1 cellular context compared by ENCODE assay signal in the genomic region with DNA sequence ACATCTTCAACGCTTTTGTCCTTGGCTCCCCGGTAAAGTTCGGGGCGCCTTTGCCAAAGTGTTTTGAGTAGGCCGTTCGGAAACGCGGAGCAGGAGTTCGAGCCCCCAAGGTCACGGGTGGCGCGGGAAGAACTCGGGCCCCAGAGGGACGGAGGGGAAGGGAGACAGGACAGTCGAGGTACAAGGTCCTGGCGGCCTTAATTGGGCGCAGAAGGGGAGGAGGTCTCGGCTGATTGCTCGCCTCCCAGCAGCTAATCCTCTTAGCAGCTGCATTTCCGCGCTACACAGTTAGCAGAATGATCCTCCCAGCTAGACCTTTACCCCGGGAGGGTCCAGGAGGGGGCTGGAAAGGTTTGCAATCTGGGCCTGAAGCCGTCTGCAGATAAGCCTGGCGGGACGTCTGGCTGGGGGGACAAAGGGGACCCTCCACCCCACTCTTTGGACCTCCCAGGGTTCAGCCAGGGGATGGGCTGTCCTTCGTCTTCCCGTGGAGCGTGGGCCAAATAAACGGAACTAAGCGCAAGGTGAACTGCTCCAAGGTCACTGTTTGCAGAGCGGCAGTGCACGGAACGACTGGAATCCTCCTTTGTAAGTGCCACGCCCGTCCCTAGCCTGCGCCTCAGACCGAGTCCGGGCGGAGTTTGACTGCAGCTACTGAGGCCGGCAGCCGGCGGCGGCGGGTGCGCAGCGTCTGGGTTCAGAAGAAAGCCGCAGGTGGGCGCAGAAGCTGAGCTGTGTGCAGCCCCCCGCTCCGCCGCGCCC.
TF ChIP-seq lines count a peak whose summit lies in the region.

No MANE protein-coding gene starts in this region.

TF ChIP-seq in WTC11, 78 proteins besides CTCF, POLR2A, EP300 and RAD21 (continued from another document):
- 0 out of 2 replicates have a peak, but pooled peaks have one; percentile 36 for TF ChIP-seq FOXK1 (CRISPR knock-in tag; IDR thresholded peaks at IDR 0.05)
- TF ChIP-seq, protein P1, sequence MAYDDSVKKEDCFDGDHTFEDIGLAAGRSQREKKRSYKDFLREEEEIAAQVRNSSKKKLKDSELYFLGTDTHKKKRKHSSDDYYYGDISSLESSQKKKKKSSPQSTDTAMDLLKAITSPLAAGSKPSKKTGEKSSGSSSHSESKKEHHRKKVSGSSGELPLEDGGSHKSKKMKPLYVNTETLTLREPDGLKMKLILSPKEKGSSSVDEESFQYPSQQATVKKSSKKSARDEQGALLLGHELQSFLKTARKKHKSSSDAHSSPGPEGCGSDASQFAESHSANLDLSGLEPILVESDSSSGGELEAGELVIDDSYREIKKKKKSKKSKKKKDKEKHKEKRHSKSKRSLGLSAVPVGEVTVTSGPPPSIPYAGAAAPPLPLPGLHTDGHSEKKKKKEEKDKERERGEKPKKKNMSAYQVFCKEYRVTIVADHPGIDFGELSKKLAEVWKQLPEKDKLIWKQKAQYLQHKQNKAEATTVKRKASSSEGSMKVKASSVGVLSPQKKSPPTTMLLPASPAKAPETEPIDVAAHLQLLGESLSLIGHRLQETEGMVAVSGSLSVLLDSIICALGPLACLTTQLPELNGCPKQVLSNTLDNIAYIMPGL (CRISPR knock-in tag; IDR thresholded peaks at IDR 0.05) = no peak
- no peak for TF ChIP-seq ZNF396 (CRISPR knock-in tag; IDR thresholded peaks at IDR 0.05; ENCODE audit: borderline replicate concordance)
TF ChIP-seq in WTC11: peak in this region for 10.
